1 cellular context compared by ENCODE assay signal in the genomic region with DNA sequence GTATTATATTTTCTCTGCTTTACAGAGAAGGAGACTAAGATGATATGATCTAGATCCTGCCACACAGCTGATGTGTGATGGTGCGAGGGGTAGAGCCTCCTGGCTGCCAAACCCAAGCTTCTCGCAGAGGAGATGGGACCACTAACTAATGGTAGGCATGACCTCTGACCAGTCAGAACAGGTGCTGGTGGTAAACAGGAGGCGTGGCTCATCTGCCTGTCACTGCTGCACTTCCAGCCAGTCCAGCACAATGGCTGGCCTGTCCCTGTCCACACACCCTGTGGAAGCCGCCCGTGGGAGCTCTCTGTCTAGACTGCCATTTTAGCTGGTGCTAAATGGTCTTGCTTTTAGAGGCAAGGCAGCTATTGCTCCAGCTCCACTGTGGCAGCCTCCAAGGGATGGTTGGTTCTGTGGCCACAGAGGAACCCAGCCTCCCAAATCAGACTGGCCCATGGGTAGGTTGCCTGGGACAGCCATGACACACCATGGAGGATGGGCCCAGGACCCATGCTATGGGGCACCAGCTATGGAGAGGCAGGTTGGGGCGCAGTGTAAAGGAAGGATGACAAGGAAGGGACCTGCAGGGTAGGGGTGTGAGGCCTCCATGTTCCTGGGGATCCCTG.
A peak's percentile ranks its signal among the peaks of the same experiment; 100 is the strongest.
TF ChIP-seq lines count a peak whose summit lies in the region.

No MANE protein-coding gene starts in this region.

TF ChIP-seq in HepG2, 621 proteins besides CTCF, POLR2A, EP300 and RAD21 (continued from another document and continues in another):
- TF ChIP-seq ZNF740 (CRISPR knock-in tag; IDR thresholded peaks at IDR 0.05) (no peak), MAFG (CRISPR knock-in tag; IDR thresholded peaks at IDR 0.05) (no peak), ZNF615 (CRISPR knock-in tag; IDR thresholded peaks at IDR 0.05; ENCODE audit: borderline replicate concordance) (no peak), SMYD3 (CRISPR knock-in tag; IDR thresholded peaks at IDR 0.05) (no peak), ZNF329 (CRISPR knock-in tag; IDR thresholded peaks at IDR 0.05; ENCODE audit: low read depth) (no peak), ZNF276 (CRISPR knock-in tag; IDR thresholded peaks at IDR 0.05; ENCODE audit: low read depth) (no peak), ZNF484 (CRISPR knock-in tag; IDR thresholded peaks at IDR 0.05; ENCODE audit: borderline replicate concordance, low read depth) (no peak), HOXD1 (CRISPR knock-in tag; IDR thresholded peaks at IDR 0.05) (no peak), THAP11 (CRISPR knock-in tag; IDR thresholded peaks at IDR 0.05) (no peak), TOPORS (CRISPR knock-in tag; IDR thresholded peaks at IDR 0.05) (no peak), JUN (CRISPR knock-in tag; IDR thresholded peaks at IDR 0.05) (no peak), ZFAT (CRISPR knock-in tag; conservative IDR thresholded peaks at IDR 0.05) (no peak), NFYC (CRISPR knock-in tag; IDR thresholded peaks at IDR 0.05) (no peak), EED (CRISPR knock-in tag; IDR thresholded peaks at IDR 0.05) (0 out of 2 replicates have a peak, but pooled peaks have one; percentile 15), FOXA1 (IDR thresholded peaks at IDR 0.05) (no peak), FOXA1 (CRISPR knock-in tag; IDR thresholded peaks at IDR 0.05) (0 out of 2 replicates have a peak, but pooled peaks have one; percentile 54), MAF1 (CRISPR knock-in tag; IDR thresholded peaks at IDR 0.05; ENCODE audit: borderline replicate concordance) (no peak), ZNF256 (CRISPR knock-in tag; conservative IDR thresholded peaks at IDR 0.05) (no peak), SYNCRIP (IDR thresholded peaks at IDR 0.05; ENCODE audit: insufficient read depth, low read depth, low read length) (no peak), SP2 (CRISPR knock-in tag; IDR thresholded peaks at IDR 0.05) (no peak), SOX13 (IDR thresholded peaks at IDR 0.05) (no peak), SOX13 (CRISPR knock-in tag; conservative IDR thresholded peaks at IDR 0.05 in 1 of 2, IDR thresholded peaks at IDR 0.05 in 1 of 2) (peak in 1 of 2 experiments; percentile 37; a peak in 1 of 4 replicates), RFXANK (CRISPR knock-in tag; IDR thresholded peaks at IDR 0.05) (no peak), ZFP41 (CRISPR knock-in tag; IDR thresholded peaks at IDR 0.05; ENCODE audit: borderline replicate concordance) (no peak), SP5 (CRISPR knock-in tag; IDR thresholded peaks at IDR 0.05; ENCODE audit: borderline replicate concordance, low read depth) (peak; percentile 73), HHEX (CRISPR knock-in tag; IDR thresholded peaks at IDR 0.05) (no peak), THAP7 (CRISPR knock-in tag; IDR thresholded peaks at IDR 0.05) (no peak), ZMYM4 (CRISPR knock-in tag; IDR thresholded peaks at IDR 0.05) (no peak), IRF2 (CRISPR knock-in tag; IDR thresholded peaks at IDR 0.05) (no peak), CHD2 (IDR thresholded peaks at IDR 0.05; ENCODE audit: low read depth, low read length) (no peak), TMF1 (CRISPR knock-in tag; IDR thresholded peaks at IDR 0.05; ENCODE audit: low read depth) (no peak), TBL1XR1 (IDR thresholded peaks at IDR 0.05; ENCODE audit: borderline replicate concordance, low read length, partially characterized antibody) (no peak), MBNL3 (CRISPR knock-in tag; conservative IDR thresholded peaks at IDR 0.05) (no peak), TBP (CRISPR knock-in tag; IDR thresholded peaks at IDR 0.05) (no peak), KLF9 (CRISPR knock-in tag; IDR thresholded peaks at IDR 0.05; ENCODE audit: low read depth) (no peak), ZBED4 (CRISPR knock-in tag; IDR thresholded peaks at IDR 0.05; ENCODE audit: borderline replicate concordance) (no peak), GABPA (IDR thresholded peaks at IDR 0.05; ENCODE audit: low read depth, low read length) (no peak), GABPA (CRISPR knock-in tag; IDR thresholded peaks at IDR 0.05; ENCODE audit: low read depth) (no peak), ZNF563 (CRISPR knock-in tag; IDR thresholded peaks at IDR 0.05) (no peak), MAFK (conservative IDR thresholded peaks at IDR 0.05 in 1 of 2, IDR thresholded peaks at IDR 0.05 in 1 of 2; ENCODE audit: low read length in 2 of 2) (no peak), ZNF552 (CRISPR knock-in tag; IDR thresholded peaks at IDR 0.05; ENCODE audit: borderline replicate concordance) (no peak), KLF13 (CRISPR knock-in tag; IDR thresholded peaks at IDR 0.05) (no peak), ZNF446 (CRISPR knock-in tag; IDR thresholded peaks at IDR 0.05) (no peak), UBTF (CRISPR knock-in tag; IDR thresholded peaks at IDR 0.05) (0 out of 2 replicates have a peak, but pooled peaks have one; percentile 25), KLF16 (CRISPR knock-in tag; IDR thresholded peaks at IDR 0.05) (no peak), PITX1 (CRISPR knock-in tag; IDR thresholded peaks at IDR 0.05) (no peak), TBX2 (CRISPR knock-in tag; IDR thresholded peaks at IDR 0.05; ENCODE audit: borderline replicate concordance) (peak; percentile 35; the same call in 1 of the 2 replicates), ZNF720 (CRISPR knock-in tag; IDR thresholded peaks at IDR 0.05) (no peak), MED8 (CRISPR knock-in tag; IDR thresholded peaks at IDR 0.05; ENCODE audit: insufficient replicate concordance) (no peak), NR2F6 (IDR thresholded peaks at IDR 0.05) (peak; percentile 57; the same call in 1 of the 2 replicates), NR2F6 (CRISPR knock-in tag; IDR thresholded peaks at IDR 0.05) (peak; percentile 50; the same call in 1 of the 2 replicates), RFX5 (IDR thresholded peaks at IDR 0.05; ENCODE audit: low read depth, low read length) (no peak)
- TF ChIP-seq, protein P1, sequence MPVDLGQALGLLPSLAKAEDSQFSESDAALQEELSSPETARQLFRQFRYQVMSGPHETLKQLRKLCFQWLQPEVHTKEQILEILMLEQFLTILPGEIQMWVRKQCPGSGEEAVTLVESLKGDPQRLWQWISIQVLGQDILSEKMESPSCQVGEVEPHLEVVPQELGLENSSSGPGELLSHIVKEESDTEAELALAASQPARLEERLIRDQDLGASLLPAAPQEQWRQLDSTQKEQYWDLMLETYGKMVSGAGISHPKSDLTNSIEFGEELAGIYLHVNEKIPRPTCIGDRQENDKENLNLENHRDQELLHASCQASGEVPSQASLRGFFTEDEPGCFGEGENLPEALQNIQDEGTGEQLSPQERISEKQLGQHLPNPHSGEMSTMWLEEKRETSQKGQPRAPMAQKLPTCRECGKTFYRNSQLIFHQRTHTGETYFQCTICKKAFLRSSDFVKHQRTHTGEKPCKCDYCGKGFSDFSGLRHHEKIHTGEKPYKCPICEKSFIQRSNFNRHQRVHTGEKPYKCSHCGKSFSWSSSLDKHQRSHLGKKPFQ (CRISPR knock-in tag; IDR thresholded peaks at IDR 0.05; ENCODE audit: insufficient replicate concordance) = no peak
- TF ChIP-seq, protein P2, sequence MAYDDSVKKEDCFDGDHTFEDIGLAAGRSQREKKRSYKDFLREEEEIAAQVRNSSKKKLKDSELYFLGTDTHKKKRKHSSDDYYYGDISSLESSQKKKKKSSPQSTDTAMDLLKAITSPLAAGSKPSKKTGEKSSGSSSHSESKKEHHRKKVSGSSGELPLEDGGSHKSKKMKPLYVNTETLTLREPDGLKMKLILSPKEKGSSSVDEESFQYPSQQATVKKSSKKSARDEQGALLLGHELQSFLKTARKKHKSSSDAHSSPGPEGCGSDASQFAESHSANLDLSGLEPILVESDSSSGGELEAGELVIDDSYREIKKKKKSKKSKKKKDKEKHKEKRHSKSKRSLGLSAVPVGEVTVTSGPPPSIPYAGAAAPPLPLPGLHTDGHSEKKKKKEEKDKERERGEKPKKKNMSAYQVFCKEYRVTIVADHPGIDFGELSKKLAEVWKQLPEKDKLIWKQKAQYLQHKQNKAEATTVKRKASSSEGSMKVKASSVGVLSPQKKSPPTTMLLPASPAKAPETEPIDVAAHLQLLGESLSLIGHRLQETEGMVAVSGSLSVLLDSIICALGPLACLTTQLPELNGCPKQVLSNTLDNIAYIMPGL (CRISPR knock-in tag; IDR thresholded peaks at IDR 0.05; ENCODE audit: borderline replicate concordance in 1 of 2, low read depth in 1 of 2) = no peak
